In genomic region chr11:75920886-75921285, GRCh38 we compare ENCODE assay signal across 25 cellular contexts.
"Had no signal": no experiment of that assay in that cellular context is flagged by ENCODE, and none has a peak within 500 bp of the region (broad histone marks: within the 10 kb centered on the region; RNA-seq: fewer than 3 reads in every experiment).

No MANE protein-coding gene starts in this region.

- FAIRE-seq: keratinocyte had no signal

- H3K4me3 Mint-ChIP-seq: natural killer cell; stimulated activated naive CD8-positive, alpha-beta T cell treated with anti-CD3 and anti-CD28 coated beads, Interleukin-15, amount 100 ng/mL, for 72 hours had no signal

- H3K27ac ChIP-seq: coronary artery, epithelial cell of prostate, lower lobe of right lung, ovary, right lobe of liver, thyroid gland, vagina had no signal

- H3K4me3 ChIP-seq: coronary artery, dorsolateral prefrontal cortex, gastrocnemius medialis, lower lobe of right lung, ovary, psoas muscle, right lobe of liver, thyroid gland, vagina had no signal

- H3K36me3 ChIP-seq: gastrocnemius medialis, lower lobe of right lung, ovary, right lobe of liver, thyroid gland had no signal

- H3K4me1 ChIP-seq: right lobe of liver had no signal

- H3K27me3 Mint-ChIP-seq: stimulated activated naive CD8-positive, alpha-beta T cell treated with anti-CD3 and anti-CD28 coated beads, Interleukin-15, amount 100 ng/mL, for 72 hours had no signal

- H3K9me3 ChIP-seq: gastrocnemius medialis, lower lobe of right lung, ovary, psoas muscle, right lobe of liver, thyroid gland, vagina had no signal

- H3K9me3 Mint-ChIP-seq: natural killer cell; stimulated activated naive CD8-positive, alpha-beta T cell treated with anti-CD3 and anti-CD28 coated beads, Interleukin-15, amount 100 ng/mL, for 72 hours had no signal

- H3K36me3 Mint-ChIP-seq: natural killer cell had no signal

- DNase-seq: dorsolateral prefrontal cortex; effector CD4-positive, alpha-beta T cell; foreskin fibroblast; gastrocnemius medialis; head of caudate nucleus; left ventricle myocardium superior; lower lobe of right lung; natural killer cell; occipital lobe; ovary; posterior cingulate gyrus; psoas muscle; right lobe of liver; small intestine; stimulated activated CD4-positive, alpha-beta T cell treated with anti-CD3 and anti-CD28 coated beads, Interleukin-15, amount 100 ng/mL, for 24 hours; stimulated activated CD4-positive, alpha-beta T cell treated with anti-CD3 and anti-CD28 coated beads, Interleukin-2, amount 100 ng/mL, for 48 hours; stimulated activated naive CD4-positive, alpha-beta T cell; stimulated activated naive CD8-positive, alpha-beta T cell treated with anti-CD3 and anti-CD28 coated beads, Interleukin-15, amount 100 ng/mL, for 72 hours; thyroid gland; trophoblast cell had no signal

- H3K27ac Mint-ChIP-seq: natural killer cell; stimulated activated naive CD8-positive, alpha-beta T cell treated with anti-CD3 and anti-CD28 coated beads, Interleukin-15, amount 100 ng/mL, for 72 hours had no signal

- H3K27me3 ChIP-seq: dorsolateral prefrontal cortex, gastrocnemius medialis, ovary, right lobe of liver, thyroid gland, vagina had no signal

- ATAC-seq: esophagus mucosa; gastrocnemius medialis; left ventricle myocardium superior; lower lobe of right lung; natural killer cell; psoas muscle; right lobe of liver; stimulated activated naive CD8-positive, alpha-beta T cell treated with anti-CD3 and anti-CD28 coated beads, Interleukin-15, amount 100 ng/mL, for 72 hours had no signal
